Comparison of ENCODE assay signal across 1 cellular context in the genomic region with DNA sequence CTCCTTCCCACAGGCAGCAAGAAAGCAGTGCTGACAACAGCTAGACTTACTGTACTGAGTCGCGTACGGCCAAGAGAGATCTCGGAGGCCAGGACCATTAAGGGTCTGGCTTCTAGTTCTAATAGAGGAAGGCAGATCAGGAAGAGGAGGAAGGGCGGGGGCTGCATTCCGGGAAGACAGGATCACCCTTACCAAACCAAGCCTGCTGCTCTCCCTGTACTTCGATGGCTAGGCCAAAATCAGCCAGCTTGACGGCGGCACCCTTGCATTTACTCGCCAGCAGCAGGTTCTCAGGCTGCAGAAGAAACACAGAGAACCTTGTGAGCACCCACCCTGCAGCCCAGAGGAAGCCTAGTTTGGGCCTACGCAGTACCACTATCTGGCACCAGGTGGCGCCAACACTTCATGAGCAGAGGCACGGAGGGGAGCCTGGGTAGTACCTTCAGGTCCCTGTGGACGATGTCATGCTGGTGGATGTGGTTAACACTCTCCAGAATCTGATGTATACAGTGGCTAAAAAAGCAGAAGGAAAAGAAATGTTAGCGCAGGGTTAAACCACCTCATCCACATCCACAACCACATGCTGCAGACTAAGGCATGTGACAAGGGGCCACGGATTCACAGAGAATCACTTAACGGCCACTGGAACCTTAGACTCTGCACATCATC.
TF ChIP-seq lines count a peak whose summit lies in the region.

No MANE protein-coding gene starts in this region.

TF ChIP-seq in GM12878, 131 proteins besides CTCF, POLR2A, EP300 and RAD21 (continued from another document and continues in another):
- TF ChIP-seq, protein P1, sequence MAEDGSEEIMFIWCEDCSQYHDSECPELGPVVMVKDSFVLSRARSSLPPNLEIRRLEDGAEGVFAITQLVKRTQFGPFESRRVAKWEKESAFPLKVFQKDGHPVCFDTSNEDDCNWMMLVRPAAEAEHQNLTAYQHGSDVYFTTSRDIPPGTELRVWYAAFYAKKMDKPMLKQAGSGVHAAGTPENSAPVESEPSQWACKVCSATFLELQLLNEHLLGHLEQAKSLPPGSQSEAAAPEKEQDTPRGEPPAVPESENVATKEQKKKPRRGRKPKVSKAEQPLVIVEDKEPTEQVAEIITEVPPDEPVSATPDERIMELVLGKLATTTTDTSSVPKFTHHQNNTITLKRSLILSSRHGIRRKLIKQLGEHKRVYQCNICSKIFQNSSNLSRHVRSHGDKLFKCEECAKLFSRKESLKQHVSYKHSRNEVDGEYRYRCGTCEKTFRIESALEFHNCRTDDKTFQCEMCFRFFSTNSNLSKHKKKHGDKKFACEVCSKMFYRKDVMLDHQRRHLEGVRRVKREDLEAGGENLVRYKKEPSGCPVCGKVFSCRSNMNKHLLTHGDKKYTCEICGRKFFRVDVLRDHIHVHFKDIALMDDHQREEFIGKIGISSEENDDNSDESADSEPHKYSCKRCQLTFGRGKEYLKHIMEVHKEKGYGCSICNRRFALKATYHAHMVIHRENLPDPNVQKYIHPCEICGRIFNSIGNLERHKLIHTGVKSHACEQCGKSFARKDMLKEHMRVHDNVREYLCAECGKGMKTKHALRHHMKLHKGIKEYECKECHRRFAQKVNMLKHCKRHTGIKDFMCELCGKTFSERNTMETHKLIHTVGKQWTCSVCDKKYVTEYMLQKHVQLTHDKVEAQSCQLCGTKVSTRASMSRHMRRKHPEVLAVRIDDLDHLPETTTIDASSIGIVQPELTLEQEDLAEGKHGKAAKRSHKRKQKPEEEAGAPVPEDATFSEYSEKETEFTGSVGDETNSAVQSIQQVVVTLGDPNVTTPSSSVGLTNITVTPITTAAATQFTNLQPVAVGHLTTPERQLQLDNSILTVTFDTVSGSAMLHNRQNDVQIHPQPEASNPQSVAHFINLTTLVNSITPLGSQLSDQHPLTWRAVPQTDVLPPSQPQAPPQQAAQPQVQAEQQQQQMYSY (CRISPR knock-in tag; IDR thresholded peaks at IDR 0.05): no peak
- peak; percentile 98 for TF ChIP-seq IKZF1 (conservative IDR thresholded peaks at IDR 0.05)
- peak; percentile 80; the same call in 1 of the 2 replicates for TF ChIP-seq MYB (IDR thresholded peaks at IDR 0.05; ENCODE audit: borderline replicate concordance, low read depth, low read length)
- TF ChIP-seq CHD2 (IDR thresholded peaks at IDR 0.05; ENCODE audit: borderline replicate concordance, low read depth, low read length): peak; percentile 82; the same call in 1 of the 2 replicates
- TF ChIP-seq SREBF2 (IDR thresholded peaks at IDR 0.05; ENCODE audit: low read length): no peak
- TF ChIP-seq, protein P2, sequence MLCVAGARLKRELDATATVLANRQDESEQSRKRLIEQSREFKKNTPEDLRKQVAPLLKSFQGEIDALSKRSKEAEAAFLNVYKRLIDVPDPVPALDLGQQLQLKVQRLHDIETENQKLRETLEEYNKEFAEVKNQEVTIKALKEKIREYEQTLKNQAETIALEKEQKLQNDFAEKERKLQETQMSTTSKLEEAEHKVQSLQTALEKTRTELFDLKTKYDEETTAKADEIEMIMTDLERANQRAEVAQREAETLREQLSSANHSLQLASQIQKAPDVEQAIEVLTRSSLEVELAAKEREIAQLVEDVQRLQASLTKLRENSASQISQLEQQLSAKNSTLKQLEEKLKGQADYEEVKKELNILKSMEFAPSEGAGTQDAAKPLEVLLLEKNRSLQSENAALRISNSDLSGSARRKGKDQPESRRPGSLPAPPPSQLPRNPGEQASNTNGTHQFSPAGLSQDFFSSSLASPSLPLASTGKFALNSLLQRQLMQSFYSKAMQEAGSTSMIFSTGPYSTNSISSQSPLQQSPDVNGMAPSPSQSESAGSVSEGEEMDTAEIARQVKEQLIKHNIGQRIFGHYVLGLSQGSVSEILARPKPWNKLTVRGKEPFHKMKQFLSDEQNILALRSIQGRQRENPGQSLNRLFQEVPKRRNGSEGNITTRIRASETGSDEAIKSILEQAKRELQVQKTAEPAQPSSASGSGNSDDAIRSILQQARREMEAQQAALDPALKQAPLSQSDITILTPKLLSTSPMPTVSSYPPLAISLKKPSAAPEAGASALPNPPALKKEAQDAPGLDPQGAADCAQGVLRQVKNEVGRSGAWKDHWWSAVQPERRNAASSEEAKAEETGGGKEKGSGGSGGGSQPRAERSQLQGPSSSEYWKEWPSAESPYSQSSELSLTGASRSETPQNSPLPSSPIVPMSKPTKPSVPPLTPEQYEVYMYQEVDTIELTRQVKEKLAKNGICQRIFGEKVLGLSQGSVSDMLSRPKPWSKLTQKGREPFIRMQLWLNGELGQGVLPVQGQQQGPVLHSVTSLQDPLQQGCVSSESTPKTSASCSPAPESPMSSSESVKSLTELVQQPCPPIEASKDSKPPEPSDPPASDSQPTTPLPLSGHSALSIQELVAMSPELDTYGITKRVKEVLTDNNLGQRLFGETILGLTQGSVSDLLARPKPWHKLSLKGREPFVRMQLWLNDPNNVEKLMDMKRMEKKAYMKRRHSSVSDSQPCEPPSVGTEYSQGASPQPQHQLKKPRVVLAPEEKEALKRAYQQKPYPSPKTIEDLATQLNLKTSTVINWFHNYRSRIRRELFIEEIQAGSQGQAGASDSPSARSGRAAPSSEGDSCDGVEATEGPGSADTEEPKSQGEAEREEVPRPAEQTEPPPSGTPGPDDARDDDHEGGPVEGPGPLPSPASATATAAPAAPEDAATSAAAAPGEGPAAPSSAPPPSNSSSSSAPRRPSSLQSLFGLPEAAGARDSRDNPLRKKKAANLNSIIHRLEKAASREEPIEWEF (IDR thresholded peaks at IDR 0.05; ENCODE audit: insufficient replicate concordance, low read depth, low read length): no peak
- TF ChIP-seq WRNIP1 (IDR thresholded peaks at IDR 0.05; ENCODE audit: borderline replicate concordance, low read depth, low read length): peak; percentile 89; the same call in 1 of the 2 replicates
- TF ChIP-seq RCOR1 (conservative IDR thresholded peaks at IDR 0.05; ENCODE audit: low read depth, low read length): 0 out of 2 replicates have a peak, but pooled peaks have one; percentile 83
- TF ChIP-seq NBN (IDR thresholded peaks at IDR 0.05): peak; percentile 99
- no peak for TF ChIP-seq FOS (IDR thresholded peaks at IDR 0.05; ENCODE audit: borderline replicate concordance, extremely low read depth, insufficient read length)
- TF ChIP-seq ESRRA (IDR thresholded peaks at IDR 0.05; ENCODE audit: low read length): no peak; the same call in 1 of the 2 replicates
- TF ChIP-seq, protein P3, sequence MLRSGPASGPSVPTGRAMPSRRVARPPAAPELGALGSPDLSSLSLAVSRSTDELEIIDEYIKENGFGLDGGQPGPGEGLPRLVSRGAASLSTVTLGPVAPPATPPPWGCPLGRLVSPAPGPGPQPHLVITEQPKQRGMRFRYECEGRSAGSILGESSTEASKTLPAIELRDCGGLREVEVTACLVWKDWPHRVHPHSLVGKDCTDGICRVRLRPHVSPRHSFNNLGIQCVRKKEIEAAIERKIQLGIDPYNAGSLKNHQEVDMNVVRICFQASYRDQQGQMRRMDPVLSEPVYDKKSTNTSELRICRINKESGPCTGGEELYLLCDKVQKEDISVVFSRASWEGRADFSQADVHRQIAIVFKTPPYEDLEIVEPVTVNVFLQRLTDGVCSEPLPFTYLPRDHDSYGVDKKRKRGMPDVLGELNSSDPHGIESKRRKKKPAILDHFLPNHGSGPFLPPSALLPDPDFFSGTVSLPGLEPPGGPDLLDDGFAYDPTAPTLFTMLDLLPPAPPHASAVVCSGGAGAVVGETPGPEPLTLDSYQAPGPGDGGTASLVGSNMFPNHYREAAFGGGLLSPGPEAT (IDR thresholded peaks at IDR 0.05; ENCODE audit: low read depth): peak; percentile 96
- TF ChIP-seq, protein P4, sequence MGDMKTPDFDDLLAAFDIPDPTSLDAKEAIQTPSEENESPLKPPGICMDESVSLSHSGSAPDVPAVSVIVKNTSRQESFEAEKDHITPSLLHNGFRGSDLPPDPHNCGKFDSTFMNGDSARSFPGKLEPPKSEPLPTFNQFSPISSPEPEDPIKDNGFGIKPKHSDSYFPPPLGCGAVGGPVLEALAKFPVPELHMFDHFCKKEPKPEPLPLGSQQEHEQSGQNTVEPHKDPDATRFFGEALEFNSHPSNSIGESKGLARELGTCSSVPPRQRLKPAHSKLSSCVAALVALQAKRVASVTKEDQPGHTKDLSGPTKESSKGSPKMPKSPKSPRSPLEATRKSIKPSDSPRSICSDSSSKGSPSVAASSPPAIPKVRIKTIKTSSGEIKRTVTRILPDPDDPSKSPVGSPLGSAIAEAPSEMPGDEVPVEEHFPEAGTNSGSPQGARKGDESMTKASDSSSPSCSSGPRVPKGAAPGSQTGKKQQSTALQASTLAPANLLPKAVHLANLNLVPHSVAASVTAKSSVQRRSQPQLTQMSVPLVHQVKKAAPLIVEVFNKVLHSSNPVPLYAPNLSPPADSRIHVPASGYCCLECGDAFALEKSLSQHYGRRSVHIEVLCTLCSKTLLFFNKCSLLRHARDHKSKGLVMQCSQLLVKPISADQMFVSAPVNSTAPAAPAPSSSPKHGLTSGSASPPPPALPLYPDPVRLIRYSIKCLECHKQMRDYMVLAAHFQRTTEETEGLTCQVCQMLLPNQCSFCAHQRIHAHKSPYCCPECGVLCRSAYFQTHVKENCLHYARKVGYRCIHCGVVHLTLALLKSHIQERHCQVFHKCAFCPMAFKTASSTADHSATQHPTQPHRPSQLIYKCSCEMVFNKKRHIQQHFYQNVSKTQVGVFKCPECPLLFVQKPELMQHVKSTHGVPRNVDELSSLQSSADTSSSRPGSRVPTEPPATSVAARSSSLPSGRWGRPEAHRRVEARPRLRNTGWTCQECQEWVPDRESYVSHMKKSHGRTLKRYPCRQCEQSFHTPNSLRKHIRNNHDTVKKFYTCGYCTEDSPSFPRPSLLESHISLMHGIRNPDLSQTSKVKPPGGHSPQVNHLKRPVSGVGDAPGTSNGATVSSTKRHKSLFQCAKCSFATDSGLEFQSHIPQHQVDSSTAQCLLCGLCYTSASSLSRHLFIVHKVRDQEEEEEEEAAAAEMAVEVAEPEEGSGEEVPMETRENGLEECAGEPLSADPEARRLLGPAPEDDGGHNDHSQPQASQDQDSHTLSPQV (IDR thresholded peaks at IDR 0.05): peak; percentile 90
- TF ChIP-seq, protein P5, sequence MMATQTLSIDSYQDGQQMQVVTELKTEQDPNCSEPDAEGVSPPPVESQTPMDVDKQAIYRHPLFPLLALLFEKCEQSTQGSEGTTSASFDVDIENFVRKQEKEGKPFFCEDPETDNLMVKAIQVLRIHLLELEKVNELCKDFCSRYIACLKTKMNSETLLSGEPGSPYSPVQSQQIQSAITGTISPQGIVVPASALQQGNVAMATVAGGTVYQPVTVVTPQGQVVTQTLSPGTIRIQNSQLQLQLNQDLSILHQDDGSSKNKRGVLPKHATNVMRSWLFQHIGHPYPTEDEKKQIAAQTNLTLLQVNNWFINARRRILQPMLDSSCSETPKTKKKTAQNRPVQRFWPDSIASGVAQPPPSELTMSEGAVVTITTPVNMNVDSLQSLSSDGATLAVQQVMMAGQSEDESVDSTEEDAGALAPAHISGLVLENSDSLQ (IDR thresholded peaks at IDR 0.05): 0 out of 2 replicates have a peak, but pooled peaks have one; percentile 30
- peak; percentile 83 for TF ChIP-seq KLF5 (IDR thresholded peaks at IDR 0.05; ENCODE audit: partially characterized antibody)
- TF ChIP-seq PAX5 (IDR thresholded peaks at IDR 0.05; ENCODE audit: borderline replicate concordance, low read depth, low read length): peak; percentile 63; the same call in 1 of the 2 replicates
- TF ChIP-seq SMAD5 (IDR thresholded peaks at IDR 0.05; ENCODE audit: low read depth): no peak
- peak; percentile 78; the same call in 1 of the 2 replicates for TF ChIP-seq TBL1XR1 (IDR thresholded peaks at IDR 0.05; ENCODE audit: low read depth, low read length)
- no peak for TF ChIP-seq SUZ12 (IDR thresholded peaks at IDR 0.05; ENCODE audit: unreplicated experiment)
- TF ChIP-seq, protein P6, sequence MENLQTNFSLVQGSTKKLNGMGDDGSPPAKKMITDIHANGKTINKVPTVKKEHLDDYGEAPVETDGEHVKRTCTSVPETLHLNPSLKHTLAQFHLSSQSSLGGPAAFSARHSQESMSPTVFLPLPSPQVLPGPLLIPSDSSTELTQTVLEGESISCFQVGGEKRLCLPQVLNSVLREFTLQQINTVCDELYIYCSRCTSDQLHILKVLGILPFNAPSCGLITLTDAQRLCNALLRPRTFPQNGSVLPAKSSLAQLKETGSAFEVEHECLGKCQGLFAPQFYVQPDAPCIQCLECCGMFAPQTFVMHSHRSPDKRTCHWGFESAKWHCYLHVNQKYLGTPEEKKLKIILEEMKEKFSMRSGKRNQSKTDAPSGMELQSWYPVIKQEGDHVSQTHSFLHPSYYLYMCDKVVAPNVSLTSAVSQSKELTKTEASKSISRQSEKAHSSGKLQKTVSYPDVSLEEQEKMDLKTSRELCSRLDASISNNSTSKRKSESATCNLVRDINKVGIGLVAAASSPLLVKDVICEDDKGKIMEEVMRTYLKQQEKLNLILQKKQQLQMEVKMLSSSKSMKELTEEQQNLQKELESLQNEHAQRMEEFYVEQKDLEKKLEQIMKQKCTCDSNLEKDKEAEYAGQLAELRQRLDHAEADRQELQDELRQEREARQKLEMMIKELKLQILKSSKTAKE (IDR thresholded peaks at IDR 0.05; ENCODE audit: low read depth, poor library complexity, severe bottlenecking): peak; percentile 91
- TF ChIP-seq CBX5 (IDR thresholded peaks at IDR 0.05; ENCODE audit: low read depth): no peak
- TF ChIP-seq, protein P7, sequence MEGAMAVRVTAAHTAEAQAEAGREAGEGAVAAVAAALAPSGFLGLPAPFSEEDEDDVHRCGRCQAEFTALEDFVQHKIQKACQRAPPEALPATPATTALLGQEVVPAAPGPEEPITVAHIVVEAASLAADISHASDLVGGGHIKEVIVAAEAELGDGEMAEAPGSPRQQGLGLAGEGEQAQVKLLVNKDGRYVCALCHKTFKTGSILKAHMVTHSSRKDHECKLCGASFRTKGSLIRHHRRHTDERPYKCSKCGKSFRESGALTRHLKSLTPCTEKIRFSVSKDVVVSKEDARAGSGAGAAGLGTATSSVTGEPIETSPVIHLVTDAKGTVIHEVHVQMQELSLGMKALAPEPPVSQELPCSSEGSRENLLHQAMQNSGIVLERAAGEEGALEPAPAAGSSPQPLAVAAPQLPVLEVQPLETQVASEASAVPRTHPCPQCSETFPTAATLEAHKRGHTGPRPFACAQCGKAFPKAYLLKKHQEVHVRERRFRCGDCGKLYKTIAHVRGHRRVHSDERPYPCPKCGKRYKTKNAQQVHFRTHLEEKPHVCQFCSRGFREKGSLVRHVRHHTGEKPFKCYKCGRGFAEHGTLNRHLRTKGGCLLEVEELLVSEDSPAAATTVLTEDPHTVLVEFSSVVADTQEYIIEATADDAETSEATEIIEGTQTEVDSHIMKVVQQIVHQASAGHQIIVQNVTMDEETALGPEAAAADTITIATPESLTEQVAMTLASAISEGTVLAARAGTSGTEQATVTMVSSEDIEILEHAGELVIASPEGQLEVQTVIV (IDR thresholded peaks at IDR 0.05; ENCODE audit: borderline replicate concordance, partially characterized antibody): no peak
- TF ChIP-seq, protein P8, sequence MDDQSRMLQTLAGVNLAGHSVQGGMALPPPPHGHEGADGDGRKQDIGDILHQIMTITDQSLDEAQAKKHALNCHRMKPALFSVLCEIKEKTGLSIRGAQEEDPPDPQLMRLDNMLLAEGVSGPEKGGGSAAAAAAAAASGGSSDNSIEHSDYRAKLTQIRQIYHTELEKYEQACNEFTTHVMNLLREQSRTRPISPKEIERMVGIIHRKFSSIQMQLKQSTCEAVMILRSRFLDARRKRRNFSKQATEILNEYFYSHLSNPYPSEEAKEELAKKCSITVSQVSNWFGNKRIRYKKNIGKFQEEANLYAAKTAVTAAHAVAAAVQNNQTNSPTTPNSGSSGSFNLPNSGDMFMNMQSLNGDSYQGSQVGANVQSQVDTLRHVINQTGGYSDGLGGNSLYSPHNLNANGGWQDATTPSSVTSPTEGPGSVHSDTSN (IDR thresholded peaks at IDR 0.05; ENCODE audit: insufficient replicate concordance, low read depth, low read length): no peak
- no peak for TF ChIP-seq STAT3 (IDR thresholded peaks at IDR 0.05; ENCODE audit: low read depth, low read length)
- TF ChIP-seq LARP7 (IDR thresholded peaks at IDR 0.05): 0 out of 2 replicates have a peak, but pooled peaks have one; percentile 40
- TF ChIP-seq, protein P9, sequence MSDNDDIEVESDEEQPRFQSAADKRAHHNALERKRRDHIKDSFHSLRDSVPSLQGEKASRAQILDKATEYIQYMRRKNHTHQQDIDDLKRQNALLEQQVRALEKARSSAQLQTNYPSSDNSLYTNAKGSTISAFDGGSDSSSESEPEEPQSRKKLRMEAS (IDR thresholded peaks at IDR 0.05; ENCODE audit: low read depth, low read length): peak; percentile 19; the same call in 1 of the 2 replicates
